ENCODE assay signal across 8 cellular contexts in genomic region chr11:43643898-43644625, GRCh38. TPM values are rescaled to one million over a fixed set of nuclear protein-coding genes. Genes with fewer than 3 reads are reported as not detected.
DNase-seq lines count a peak whose midpoint lies in the region; ATAC-seq, FAIRE-seq and TF ChIP-seq lines count a peak whose summit lies in the region.

No MANE protein-coding gene starts in this region.

- peak overlapping the region; percentile 98 for H3K9ac ChIP-seq in NT2/D1 (ENCODE audit: insufficient read length, low read depth)

- no peaks in the 10 kb centered on the region for H3K4me1 ChIP-seq in NT2/D1 (ENCODE audit: insufficient read depth, insufficient read length)

- CTCF ChIA-PET in Calu3 (lab: Charles Lee), result no interaction called here

- H3K9me3 ChIP-seq in NT2/D1 (ENCODE audit: insufficient read depth, low read length), result no peaks in the 10 kb centered on the region

- H3K36me3 ChIP-seq in NT2/D1 (ENCODE audit: insufficient read depth, insufficient read length, low read length), result no peaks in the 10 kb centered on the region

- H3K27me3 ChIP-seq in NT2/D1 (ENCODE audit: insufficient read depth, insufficient read length), result no peaks in the 10 kb centered on the region

- TF ChIP-seq CTCF in Calu3 (IDR thresholded peaks at IDR 0.05; ENCODE audit: unreplicated experiment) (no peak), endothelial cell (IDR thresholded peaks at IDR 0.05; ENCODE audit: unreplicated experiment) (no peak), mesothelial cell of epicardium (IDR thresholded peaks at IDR 0.05; ENCODE audit: unreplicated experiment) (no peak)

- H3K4me1 Mint-ChIP-seq in Calu3 (ENCODE audit: low read depth, unreplicated experiment) (no peaks in the 10 kb centered on the region), endothelial cell (ENCODE audit: unreplicated experiment) (peaks cover 14% of the 10 kb centered on the region), mesothelial cell of epicardium (peaks cover 18% of the 10 kb centered on the region)

- H3K4me3 Mint-ChIP-seq in Calu3 (ENCODE audit: low read depth, unreplicated experiment), result peak overlapping the region; percentile 75
- peak overlapping the region; percentile 100 for H3K4me3 Mint-ChIP-seq in endothelial cell (ENCODE audit: unreplicated experiment)
- H3K4me3 Mint-ChIP-seq in mesothelial cell of epicardium, result peak overlapping the region; percentile 95

- ATAC-seq in GM21381 (IDR thresholded peaks at IDR 0.05; ENCODE audit: unreplicated experiment), result peak; percentile 100

- intact Hi-C loops in Calu3 (cut with micrococcal nuclease; ENCODE audit: unreplicated experiment), result loop anchor here (5.0 kb wide), 1 partner anchor 93 kb away; no protein-coding TSS in a partner anchor

- no TSS peak for BruUV-seq in Calu3 (replicated peaks; lab: Mats Ljungman, UMichigan)

- FAIRE-seq in HTR-8/SVneo (lab: Jason Lieb, UNC), result peak; percentile 91

- peak overlapping the region; percentile 69 for H3K27ac Mint-ChIP-seq in Calu3 (ENCODE audit: unreplicated experiment)
- peak overlapping the region; percentile 95 for H3K27ac Mint-ChIP-seq in endothelial cell (ENCODE audit: unreplicated experiment)
- peak overlapping the region; percentile 95 for H3K27ac Mint-ChIP-seq in mesothelial cell of epicardium

- H3K4me3 ChIP-seq in NT2/D1 (ENCODE audit: insufficient read length, low read depth), result peak overlapping the region; percentile 99

- H3K9me3 Mint-ChIP-seq in Calu3 (ENCODE audit: low read depth, unreplicated experiment), result no peaks in the 10 kb centered on the region
- no peaks in the 10 kb centered on the region for H3K9me3 Mint-ChIP-seq in endothelial cell (ENCODE audit: unreplicated experiment)
- H3K9me3 Mint-ChIP-seq in mesothelial cell of epicardium, result peaks cover 6% of the 10 kb centered on the region

- H3K27me3 Mint-ChIP-seq in Calu3 (ENCODE audit: unreplicated experiment), result peaks cover 17% of the 10 kb centered on the region
- H3K27me3 Mint-ChIP-seq in endothelial cell (ENCODE audit: unreplicated experiment), result peaks cover 3% of the 10 kb centered on the region
- peaks cover 16% of the 10 kb centered on the region for H3K27me3 Mint-ChIP-seq in mesothelial cell of epicardium (ENCODE audit: low read depth)

- H3K36me3 Mint-ChIP-seq in Calu3 (ENCODE audit: insufficient read depth, unreplicated experiment), result peaks cover 17% of the 10 kb centered on the region
- H3K36me3 Mint-ChIP-seq in endothelial cell (ENCODE audit: low read depth, unreplicated experiment), result no peaks in the 10 kb centered on the region
- H3K36me3 Mint-ChIP-seq in mesothelial cell of epicardium, result no peaks in the 10 kb centered on the region

- DNase-seq in Calu3 (peak; percentile 87), HTR-8/SVneo (ENCODE audit: insufficient read length, low spot score) (peak; percentile 80), NT2/D1 (ENCODE audit: low read depth, low spot score) (peak; percentile 88), endothelial cell (ENCODE audit: low spot score) (peak; percentile 85), mesothelial cell of epicardium (ENCODE audit: low spot score in 2 of 2, unreplicated experiment in 2 of 2) (peak; percentile 71 to 84)
- DNase-seq in activated CD8-positive, alpha-beta memory T cell treated with anti-CD3 and anti-CD28 coated beads, Interleukin-2, amount 50 U/mL, for 4 hours, result peak; percentile 84
- DNase-seq in stimulated activated CD8-positive, alpha-beta memory T cell treated with anti-CD3 and anti-CD28 coated beads, Interleukin-15, amount 100 ng/mL, for 4 hours (ENCODE audit: low read depth in 2 of 2), result peak; percentile 71 to 75

RNA-seq across cellular contexts. Expression of gene HSD17B12, which starts 36.5 kb away (rescaled TPM):
- 114 TPM in 2 replicates for total RNA-seq in Calu3 (2022)
- 110 TPM for total RNA-seq in endothelial cell (ENCODE audit: unreplicated experiment)
- 86.9 to 99.9 TPM (median 93.6 TPM) in 3 replicates for total RNA-seq in mesothelial cell of epicardium

Comparison
In these comparisons a context has a peak if more than half of its experiments do, and no peak if none do; other contexts are left out.
1. Peak in every context shown above with its lines: DNase-seq, ATAC-seq and H3K4me3 ChIP-seq.